16 cellular contexts compared by ENCODE assay signal in the genomic region with DNA sequence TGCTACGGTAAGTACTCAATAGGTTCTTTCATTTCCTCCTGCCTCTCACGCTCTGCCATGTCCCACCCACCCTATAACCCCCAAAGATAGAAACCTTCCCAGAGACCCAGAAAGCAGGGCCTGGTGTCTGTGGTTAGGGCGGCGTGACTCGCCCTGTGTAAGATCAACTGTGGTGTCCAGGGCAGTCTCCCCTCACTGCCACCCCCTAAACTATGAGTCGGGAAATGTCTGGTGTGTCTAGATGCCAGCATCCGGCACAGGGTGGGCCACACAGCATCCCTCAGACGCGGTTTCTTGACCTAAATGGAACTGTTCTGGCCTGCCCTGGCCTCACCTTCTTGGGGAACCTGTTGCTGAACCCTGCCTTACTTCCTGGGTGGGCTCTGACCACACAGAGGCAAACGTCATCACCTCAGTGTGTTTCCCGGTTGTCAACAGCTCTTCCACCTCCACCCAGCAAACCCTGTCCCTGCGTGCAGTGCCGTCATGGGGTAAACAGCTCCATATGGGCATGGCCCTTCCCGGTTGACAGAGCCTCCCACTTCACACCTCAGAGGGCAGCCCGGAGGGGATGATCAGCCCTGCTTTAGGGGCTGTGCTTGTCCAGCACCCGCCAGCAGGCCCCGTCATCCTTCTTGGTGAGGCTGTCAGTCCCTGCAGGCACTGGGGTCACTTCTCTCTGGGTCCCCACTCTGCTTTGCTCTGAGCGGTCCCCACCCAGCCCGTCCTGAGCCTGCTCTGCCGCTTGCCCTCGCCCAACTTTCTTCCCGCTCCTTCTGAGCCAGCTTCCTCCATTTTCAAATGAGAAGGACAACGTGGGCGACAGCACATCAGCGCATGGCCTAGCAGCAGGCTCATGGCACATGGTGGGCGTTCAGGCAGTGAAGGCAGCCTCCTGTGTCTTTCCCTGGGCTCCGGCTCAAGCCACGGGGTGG. TPM values are rescaled to one million over a fixed set of nuclear protein-coding genes. Genes with fewer than 3 reads are reported as not detected.
"Had no signal": no experiment of that assay in that cellular context is flagged by ENCODE, and none has a peak within 500 bp of the region (broad histone marks: within the 10 kb centered on the region; RNA-seq: fewer than 3 reads in every experiment).

No MANE protein-coding gene starts in this region.

- H3K9me3 ChIP-seq: esophagus squamous epithelium, upper lobe of right lung had no signal

- ATAC-seq: upper lobe of right lung had no signal

- FAIRE-seq: bronchial epithelial cell had no signal

- H3K4me1 ChIP-seq: upper lobe of right lung had no signal

- DNase-seq: activated B cell treated with CpG ODN at 0.5 μM for 24 hours; activated CD4-positive, alpha-beta memory T cell treated with anti-CD3 and anti-CD28 coated beads for 36 hours; activated CD4-positive, alpha-beta T cell treated with anti-CD3 and anti-CD28 coated beads for 4 hours; activated naive CD4-positive, alpha-beta T cell treated with anti-CD3 and anti-CD28 coated beads, Interleukin-2, amount 50 U/mL, for 16 hours; activated T-cell treated with anti-CD3 and anti-CD28 coated beads, Interleukin-2, amount 50 U/mL, for 24 hours; effector CD4-positive, alpha-beta T cell; esophagus squamous epithelium; mesendoderm; nephron progenitor cell; stimulated activated CD4-positive, alpha-beta T cell treated with anti-CD3 and anti-CD28 coated beads, Interleukin-15, amount 100 ng/mL, for 24 hours; stimulated activated CD4-positive, alpha-beta T cell treated with anti-CD3 and anti-CD28 coated beads, Interleukin-2, amount 100 ng/mL, for 48 hours; upper lobe of right lung had no signal

- H3K36me3 ChIP-seq: esophagus squamous epithelium, upper lobe of right lung had no signal

- H3K4me3 ChIP-seq: esophagus squamous epithelium, skin epidermis, upper lobe of right lung had no signal

- H3K27ac Mint-ChIP-seq: activated B cell treated with CpG ODN at 0.5 μM for 24 hours; activated CD4-positive, alpha-beta memory T cell treated with anti-CD3 and anti-CD28 coated beads for 36 hours; activated T-cell treated with anti-CD3 and anti-CD28 coated beads, Interleukin-2, amount 50 U/mL, for 24 hours; nephron progenitor cell; progenitor cell of endocrine pancreas had no signal

- H3K9me3 Mint-ChIP-seq: activated B cell treated with CpG ODN at 0.5 μM for 24 hours; activated CD4-positive, alpha-beta memory T cell treated with anti-CD3 and anti-CD28 coated beads for 36 hours; activated T-cell treated with anti-CD3 and anti-CD28 coated beads, Interleukin-2, amount 50 U/mL, for 24 hours; nephron progenitor cell had no signal

- H3K4me3 Mint-ChIP-seq: activated B cell treated with CpG ODN at 0.5 μM for 24 hours; activated CD4-positive, alpha-beta memory T cell treated with anti-CD3 and anti-CD28 coated beads for 36 hours; activated T-cell treated with anti-CD3 and anti-CD28 coated beads, Interleukin-2, amount 50 U/mL, for 24 hours; nephron progenitor cell had no signal

- H3K27ac ChIP-seq: esophagus squamous epithelium, skin epidermis, upper lobe of right lung had no signal

- H3K36me3 Mint-ChIP-seq: activated CD4-positive, alpha-beta memory T cell treated with anti-CD3 and anti-CD28 coated beads for 36 hours had no signal

- H3K4me1 Mint-ChIP-seq: activated B cell treated with CpG ODN at 0.5 μM for 24 hours had no signal

RNA-seq across cellular contexts. Expression of a gene that starts 6.0 kb away (rescaled TPM):
- total RNA-seq: activated CD4-positive, alpha-beta memory T cell treated with anti-CD3 and anti-CD28 coated beads for 36 hours; bronchial epithelial cell; T-helper 2 cell treated with Interferon-gamma antibody and Interleukin-4, amounts not matched to agents 100 ng/mL and 5 ng/mL, for 36 hours had no signal
